ENCODE assay signal across 12 cellular contexts in the genomic region with DNA sequence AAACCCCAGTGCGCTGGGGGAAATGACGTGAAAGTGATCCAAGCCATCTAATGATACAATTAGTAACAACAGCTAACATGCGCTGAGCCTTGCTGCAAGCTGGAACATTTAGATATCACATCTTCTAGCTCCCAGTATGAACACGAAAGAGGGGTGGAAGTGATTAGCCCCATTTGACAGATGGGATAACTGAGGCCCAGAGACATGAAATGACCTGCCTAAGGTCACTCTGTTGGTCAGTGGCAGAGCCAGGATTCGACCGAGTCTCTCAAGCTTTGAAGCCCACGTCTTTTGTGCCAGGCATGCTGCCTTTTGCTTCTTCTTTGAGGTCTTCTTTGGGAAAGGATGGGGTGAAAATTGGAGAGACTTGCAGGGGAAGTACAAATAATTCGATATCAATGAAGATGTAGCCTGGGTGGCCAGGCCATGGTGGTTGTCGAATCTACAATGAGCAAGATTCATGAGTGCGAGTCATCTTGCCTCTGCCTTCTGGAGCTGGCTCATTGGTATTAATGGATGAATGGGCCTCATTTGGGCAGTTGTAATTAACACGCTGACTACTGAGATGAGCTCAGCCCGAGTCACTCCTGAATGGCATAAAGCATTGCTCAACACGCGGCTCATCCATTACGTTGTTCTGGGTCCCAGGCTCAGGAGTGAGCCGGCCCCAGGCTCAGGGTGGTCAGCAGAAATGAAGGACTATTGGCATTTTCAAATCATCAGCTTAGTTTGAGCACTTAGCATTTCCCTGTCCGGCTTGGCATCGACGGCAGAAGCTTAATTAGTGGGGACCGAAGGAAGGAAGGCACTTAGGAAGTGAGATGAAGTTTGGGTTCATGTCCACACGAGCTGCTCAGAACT. TPM values are rescaled to one million over a fixed set of nuclear protein-coding genes. Genes with fewer than 3 reads are reported as not detected.
DNase-seq lines count a peak whose midpoint lies in the region; ATAC-seq and TF ChIP-seq lines count a peak whose summit lies in the region.
"Had no signal": no experiment of that assay in that cellular context is flagged by ENCODE, and none has a peak within 500 bp of the region (broad histone marks: within the 10 kb centered on the region; RNA-seq: fewer than 3 reads in every experiment).

No MANE protein-coding gene starts in this region.

- ATAC-seq in RWPE2 (ENCODE audit: low read depth), result peak; percentile 54
- ATAC-seq: activated CD8-positive, alpha-beta memory T cell treated with anti-CD3 and anti-CD28 coated beads, Interleukin-2, amount 10 ng/mL, durations not matched to agents 7 days and 5 days had no signal

- no peak overlapping the region for H3K9ac ChIP-seq in fibroblast of lung (ENCODE audit: insufficient read depth, low read length)
- no peak overlapping the region for H3K9ac ChIP-seq in smooth muscle cell (ENCODE audit: low read depth)
- H3K9ac ChIP-seq: neural progenitor cell had no signal

- no peaks in the 10 kb centered on the region for H3K36me3 ChIP-seq in RWPE2 (ENCODE audit: low read depth)
- no peaks in the 10 kb centered on the region for H3K36me3 ChIP-seq in fibroblast of lung (ENCODE audit: control insufficient read depth, insufficient read depth, low read length)
- no peaks in the 10 kb centered on the region for H3K36me3 ChIP-seq in suprapubic skin
- no peaks in the 10 kb centered on the region for H3K36me3 ChIP-seq in smooth muscle cell (ENCODE audit: low read depth)
- no peaks in the 10 kb centered on the region for H3K36me3 ChIP-seq in PC-9 (ENCODE audit: low read depth)
- H3K36me3 ChIP-seq: neural progenitor cell had no signal

- intact Hi-C loops in PC-9 (cut with micrococcal nuclease; ENCODE audit: unreplicated experiment), result no loop called here

- no peak for TF ChIP-seq EP300 in suprapubic skin (IDR thresholded peaks at IDR 0.05)

- 78% methylated on average over 20 of the region's 21 CpGs for WGBS in suprapubic skin
- 66% methylated on average over 21 of the region's 21 CpGs for WGBS in smooth muscle cell (ENCODE audit: low lambda C conversion rate)

- H3K4me3 ChIP-seq in RWPE2 (ENCODE audit: severe bottlenecking) (no peak overlapping the region), fibroblast of lung (replicated peaks in 1 of 4; ENCODE audit: control extremely low read depth in 1 of 4, insufficient read depth in 1 of 4, low read depth in 3 of 4, low read length in 4 of 4) (no peak overlapping the region), suprapubic skin (no peak overlapping the region), smooth muscle cell (no peak overlapping the region), PC-9 (no peak overlapping the region)
- H3K4me3 ChIP-seq: lung, neural progenitor cell had no signal

- H3K27me3 ChIP-seq in RWPE2 (ENCODE audit: insufficient read depth, poor library complexity, severe bottlenecking), result no peaks in the 10 kb centered on the region
- H3K27me3 ChIP-seq in fibroblast of lung (ENCODE audit: control insufficient read depth, insufficient read depth, low read length), result no peaks in the 10 kb centered on the region
- H3K27me3 ChIP-seq in suprapubic skin, result peaks cover 10% of the 10 kb centered on the region
- no peaks in the 10 kb centered on the region for H3K27me3 ChIP-seq in smooth muscle cell (ENCODE audit: low read depth)
- H3K27me3 ChIP-seq in PC-9 (ENCODE audit: insufficient read depth, low read depth), result peaks cover 18% of the 10 kb centered on the region; the same call in 1 of the 2 replicates
- H3K27me3 ChIP-seq: neural progenitor cell had no signal

- no peaks in the 10 kb centered on the region for H3K9me2 ChIP-seq in PC-9 (ENCODE audit: insufficient read depth)

- H3K79me2 ChIP-seq in fibroblast of lung (ENCODE audit: control insufficient read depth, insufficient read depth, low read length), result no peaks in the 10 kb centered on the region
- no peaks in the 10 kb centered on the region for H3K79me2 ChIP-seq in smooth muscle cell (ENCODE audit: low read depth)
- no peaks in the 10 kb centered on the region for H3K79me2 ChIP-seq in PC-9 (ENCODE audit: low read depth)

- no peak for TF ChIP-seq POLR2A in suprapubic skin (IDR thresholded peaks at IDR 0.05)

- no TSS peak for BruUV-seq in PC-9 (replicated peaks; lab: Mats Ljungman, UMichigan)

- H2AFZ ChIP-seq in fibroblast of lung (ENCODE audit: low read length) (peak overlapping the region; percentile 7), smooth muscle cell (ENCODE audit: low read depth) (no peak overlapping the region), PC-9 (no peak overlapping the region)
- H2AFZ ChIP-seq: neural progenitor cell had no signal

- POLR2A ChIA-PET in PC-9 (lab: Charles Lee; ENCODE audit: unreplicated experiment), result no interaction called here

- H3K4me1 ChIP-seq in RWPE2 (ENCODE audit: insufficient read depth, poor library complexity, severe bottlenecking), result no peaks in the 10 kb centered on the region
- no peaks in the 10 kb centered on the region for H3K4me1 ChIP-seq in fibroblast of lung (ENCODE audit: control insufficient read depth, extremely low read depth, insufficient read depth, low read length)
- H3K4me1 ChIP-seq in suprapubic skin, result peaks cover 1% of the 10 kb centered on the region
- H3K4me1 ChIP-seq in smooth muscle cell (ENCODE audit: low read depth), result no peaks in the 10 kb centered on the region
- no peaks in the 10 kb centered on the region for H3K4me1 ChIP-seq in PC-9 (replicated peaks; ENCODE audit: insufficient read depth)
- H3K4me1 ChIP-seq: neural progenitor cell had no signal

- H4K20me1 ChIP-seq in fibroblast of lung (ENCODE audit: control insufficient read depth, extremely low read depth, insufficient read depth, low read length) (no peaks in the 10 kb centered on the region), smooth muscle cell (ENCODE audit: low read depth) (no peaks in the 10 kb centered on the region), PC-9 (ENCODE audit: insufficient read depth) (no peaks in the 10 kb centered on the region)

- TF ChIP-seq CTCF in RWPE2 (IDR thresholded peaks at IDR 0.05; ENCODE audit: poor library complexity, severe bottlenecking), result no peak
- TF ChIP-seq CTCF in fibroblast of lung (conservative IDR thresholded peaks at IDR 0.05 in 1 of 2, IDR thresholded peaks at IDR 0.05 in 1 of 2; ENCODE audit: low read depth in 1 of 2, low read length in 2 of 2), result no peak
- TF ChIP-seq CTCF in suprapubic skin (IDR thresholded peaks at IDR 0.05), result no peak
- no peak for TF ChIP-seq CTCF in smooth muscle cell (IDR thresholded peaks at IDR 0.05; ENCODE audit: borderline replicate concordance, insufficient read depth, poor library complexity, severe bottlenecking)
- TF ChIP-seq CTCF in PC-9 (conservative IDR thresholded peaks at IDR 0.05), result no peak

- H3K9me3 ChIP-seq in RWPE2 (ENCODE audit: severe bottlenecking) (no peaks in the 10 kb centered on the region), fibroblast of lung (ENCODE audit: control insufficient read depth, insufficient read depth, low read depth, low read length) (no peaks in the 10 kb centered on the region), suprapubic skin (no peaks in the 10 kb centered on the region), smooth muscle cell (replicated peaks; ENCODE audit: low read depth) (no peaks in the 10 kb centered on the region), PC-9 (ENCODE audit: insufficient read depth, low read depth) (no peaks in the 10 kb centered on the region)

- H3F3A ChIP-seq in smooth muscle cell (ENCODE audit: low read depth) (no peaks in the 10 kb centered on the region), PC-9 (ENCODE audit: insufficient read depth, low read depth) (no peaks in the 10 kb centered on the region)

- DNase-seq in NCI-H146 (lab: John Stamatoyannopoulos, UW) (peak; percentile 17), NCI-H146 treated with DMSO at 0.1 percent for 48 hours (lab: John Stamatoyannopoulos, UW; ENCODE audit: unreplicated experiment) (no peak), RWPE2 (ENCODE audit: low spot score) (no peak), fibroblast of lung (ENCODE audit: low read depth in 2 of 2) (peak; percentile 9 to 44), stromal cell of bone marrow (ENCODE audit: low read depth) (peak; percentile 46), suprapubic skin (ENCODE audit: low spot score in 2 of 2) (no peak), smooth muscle cell (lab: John Stamatoyannopoulos, UW; ENCODE audit: unreplicated experiment) (no peak), PC-9 (no peak)
- DNase-seq: 8988T; activated CD8-positive, alpha-beta memory T cell treated with anti-CD3 and anti-CD28 coated beads, Interleukin-2, amount 10 ng/mL, durations not matched to agents 7 days and 5 days had no signal

- CTCF ChIA-PET in PC-9 (lab: Charles Lee), result interaction anchor here (0.6 kb wide), 1 partner anchor 68 kb away, joined by 3 read pairs; no protein-coding TSS in a partner anchor

- H3K4me2 ChIP-seq in fibroblast of lung (ENCODE audit: extremely low read depth, insufficient read depth, low read length), result no peak overlapping the region
- H3K4me2 ChIP-seq in smooth muscle cell, result no peak overlapping the region
- H3K4me2 ChIP-seq in PC-9, result no peak overlapping the region
- H3K4me2 ChIP-seq: neural progenitor cell had no signal

- H3K27ac ChIP-seq in RWPE2 (ENCODE audit: poor library complexity, severe bottlenecking) (no peak overlapping the region), fibroblast of lung (ENCODE audit: insufficient read depth, low read length) (peak overlapping the region; percentile 31), suprapubic skin (no peak overlapping the region), smooth muscle cell (ENCODE audit: low read depth) (no peak overlapping the region), PC-9 (no peak overlapping the region)
- H3K27ac ChIP-seq: neural progenitor cell had no signal

RNA-seq across cellular contexts. Expression of gene GPRC5B, which starts 28.0 kb away (rescaled TPM):
- total RNA-seq in fibroblast of lung (4.5 and 6.4 TPM in 2 replicates), suprapubic skin (10 to 100 TPM in 1 of 4 donors, 1 to 10 TPM in 3; 4.1 to 10.6 (median 6.9) TPM), smooth muscle cell (7.8 and 15.6 TPM in 2 replicates), PC-9 (2021) (62.0 and 70.2 TPM in 2 replicates)
- polyA plus RNA-seq in fibroblast of lung (4.3 and 12.3 TPM in 2 replicates), smooth muscle cell (18.9 and 25.7 TPM in 2 replicates)
- 4.0 and 6.4 TPM in 2 replicates for polyA plus RNA-seq in fibroblast of lung (2012)
- polyA minus RNA-seq in fibroblast of lung (ENCODE audit: low replicate concordance), result 2.8 and 17.0 TPM in 2 replicates
- total RNA-seq: activated CD8-positive, alpha-beta memory T cell treated with anti-CD3 and anti-CD28 coated beads, Interleukin-2, amount 10 ng/mL, durations not matched to agents 7 days and 5 days had no signal

Comparison
In these comparisons a context has a peak if more than half of its experiments do, and no peak if none do; other contexts are left out.
1. DNase-seq: peak in NCI-H146 (single experiment), fibroblast of lung (2 of 2) and stromal cell of bone marrow (single experiment); none in NCI-H146 treated with DMSO at 0.1 percent for 48 hours (single experiment), RWPE2 (single experiment), suprapubic skin (0 of 2), smooth muscle cell (single experiment) and PC-9 (0 of 2).